Comparison of ENCODE assay signal across 19 cellular contexts in the genomic region with DNA sequence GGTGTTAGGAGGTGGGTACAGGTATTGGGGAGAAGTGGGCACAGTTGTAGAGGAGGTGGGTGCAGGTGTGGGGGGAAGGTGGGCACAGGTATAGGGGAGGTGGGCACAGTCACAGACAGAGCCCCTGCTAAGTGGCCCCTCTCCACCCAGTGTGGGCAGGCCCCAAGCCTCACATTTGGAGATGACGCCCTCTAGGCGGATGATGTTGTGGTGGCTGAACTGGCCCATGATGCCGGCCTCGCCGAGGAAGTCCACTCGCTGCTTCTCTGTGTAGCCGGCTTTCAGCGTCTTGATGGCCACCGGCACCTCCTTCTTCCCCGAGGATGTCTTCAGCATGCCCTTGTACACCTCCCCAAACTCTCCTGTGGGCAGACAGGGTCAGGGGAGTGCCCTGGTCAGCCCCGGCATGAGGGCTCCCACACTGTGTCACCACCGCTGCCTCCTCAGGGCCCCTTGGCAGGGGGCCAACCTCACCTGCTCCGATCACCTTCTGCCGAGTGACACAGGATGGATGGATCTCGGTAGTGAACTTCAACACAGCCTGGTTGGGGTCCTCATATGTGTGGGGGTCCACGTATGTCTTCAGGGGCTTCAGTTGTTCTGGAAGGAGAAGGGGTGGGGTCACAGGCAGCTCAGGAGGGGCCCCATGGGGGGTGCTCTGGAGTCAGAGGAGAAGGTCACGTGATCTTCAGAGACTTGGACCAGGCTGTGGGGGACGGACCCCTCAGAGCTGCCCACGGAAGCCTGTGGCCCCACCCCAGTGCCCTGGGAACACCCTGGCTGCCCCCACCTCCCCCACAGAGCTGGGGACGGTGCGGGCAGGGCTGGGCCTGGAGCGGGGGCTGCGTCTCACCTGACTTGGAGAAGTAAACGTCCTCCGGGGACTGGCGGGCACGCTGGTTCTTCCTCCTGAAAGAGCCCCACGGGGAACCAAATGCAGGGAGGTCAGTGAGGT. TPM values are rescaled to one million over a fixed set of nuclear protein-coding genes. Genes with fewer than 3 reads are reported as not detected.
"Had no signal": no experiment of that assay in that cellular context is flagged by ENCODE, and none has a peak within 500 bp of the region (broad histone marks: within the 10 kb centered on the region; RNA-seq: fewer than 3 reads in every experiment).

No MANE protein-coding gene starts in this region.

- ATAC-seq: activated naive CD4-positive, alpha-beta T cell treated with anti-CD3 and anti-CD28 coated beads, Interleukin-2, amount 50 U/mL, for 72 hours; activated T-cell treated with anti-CD3 and anti-CD28 coated beads, Interleukin-2, amount 50 U/mL, for 72 hours; left ventricle myocardium superior; naive thymus-derived CD8-positive, alpha-beta T cell; stimulated activated naive B cell treated with anti-CD40 and anti-IgM and Interleukin-4, amounts not matched to agents 10 μg/mL and 1 μg/mL and 100 μg/mL, for 72 hours had no signal

- H3K27me3 Mint-ChIP-seq: naive thymus-derived CD8-positive, alpha-beta T cell had no signal

- H3K36me3 Mint-ChIP-seq: activated naive CD4-positive, alpha-beta T cell treated with anti-CD3 and anti-CD28 coated beads, Interleukin-2, amount 50 U/mL, for 72 hours; naive thymus-derived CD8-positive, alpha-beta T cell; stimulated activated naive B cell treated with anti-CD40 and anti-IgM and Interleukin-4, amounts not matched to agents 10 μg/mL and 1 μg/mL and 100 μg/mL, for 72 hours had no signal

- H3K4me3 ChIP-seq: adrenal gland, esophagus muscularis mucosa, heart right ventricle, sigmoid colon, tibial artery had no signal

- H3K9me3 ChIP-seq: adrenal gland, esophagus muscularis mucosa, heart right ventricle, sigmoid colon, tibial artery had no signal

- H3K4me3 Mint-ChIP-seq: activated T-cell treated with anti-CD3 and anti-CD28 coated beads, Interleukin-2, amount 50 U/mL, for 72 hours; naive thymus-derived CD8-positive, alpha-beta T cell; stimulated activated naive B cell treated with anti-CD40 and anti-IgM and Interleukin-4, amounts not matched to agents 10 μg/mL and 1 μg/mL and 100 μg/mL, for 72 hours; T-helper 1 cell treated with Interleukin-12 subunit alpha and Interleukin-12 subunit beta and Interleukin-4 antibody, amounts not matched to agents 30 μg/mL and 1 μg/mL, for 36 hours had no signal

- H3K9me3 Mint-ChIP-seq: activated naive CD4-positive, alpha-beta T cell treated with anti-CD3 and anti-CD28 coated beads, Interleukin-2, amount 50 U/mL, for 72 hours; activated T-cell treated with anti-CD3 and anti-CD28 coated beads, Interleukin-2, amount 50 U/mL, for 72 hours; naive thymus-derived CD8-positive, alpha-beta T cell; stimulated activated naive B cell treated with anti-CD40 and anti-IgM and Interleukin-4, amounts not matched to agents 10 μg/mL and 1 μg/mL and 100 μg/mL, for 72 hours; T-helper 1 cell treated with Interleukin-12 subunit alpha and Interleukin-12 subunit beta and Interleukin-4 antibody, amounts not matched to agents 30 μg/mL and 1 μg/mL, for 36 hours had no signal

- H3K4me1 ChIP-seq: sigmoid colon had no signal

- H3K27me3 ChIP-seq: adrenal gland, esophagus muscularis mucosa, heart right ventricle, sigmoid colon, tibial artery had no signal

- DNase-seq: activated CD4-positive, alpha-beta T cell treated with anti-CD3 and anti-CD28 coated beads for 1 hour; activated gamma-delta T cell; activated T-cell treated with anti-CD3 and anti-CD28 coated beads, Interleukin-2, amount 50 U/mL, for 72 hours; cerebellar nuclear complex; cortex of kidney; effector CD4-positive, alpha-beta T cell; heart right ventricle; left ventricle myocardium superior; naive thymus-derived CD8-positive, alpha-beta T cell; sigmoid colon; stimulated activated CD4-positive, alpha-beta T cell treated with anti-CD3 and anti-CD28 coated beads, Interleukin-4, amount 100 ng/mL, for 24 hours; stimulated activated naive B cell treated with anti-CD40 and anti-IgM and Interleukin-4, amounts not matched to agents 10 μg/mL and 1 μg/mL and 100 μg/mL, for 72 hours; tibial artery had no signal

- H3K4me1 Mint-ChIP-seq: naive thymus-derived CD8-positive, alpha-beta T cell; stimulated activated naive B cell treated with anti-CD40 and anti-IgM and Interleukin-4, amounts not matched to agents 10 μg/mL and 1 μg/mL and 100 μg/mL, for 72 hours had no signal

- H3K27ac ChIP-seq: esophagus muscularis mucosa, sigmoid colon, tibial artery, VCaP had no signal

- H3K27ac Mint-ChIP-seq: activated naive CD4-positive, alpha-beta T cell treated with anti-CD3 and anti-CD28 coated beads, Interleukin-2, amount 50 U/mL, for 72 hours; activated T-cell treated with anti-CD3 and anti-CD28 coated beads, Interleukin-2, amount 50 U/mL, for 72 hours; T-helper 1 cell treated with Interleukin-12 subunit alpha and Interleukin-12 subunit beta and Interleukin-4 antibody, amounts not matched to agents 30 μg/mL and 1 μg/mL, for 36 hours had no signal

RNA-seq across cellular contexts. Expression of gene EPHA2, which starts 22.6 kb away (rescaled TPM):
- total RNA-seq: activated CD8-positive, alpha-beta memory T cell treated with anti-CD3 and anti-CD28 coated beads for 36 hours; naive thymus-derived CD8-positive, alpha-beta T cell had no signal
- polyA plus RNA-seq: naive thymus-derived CD8-positive, alpha-beta T cell had no signal

RNA-seq across cellular contexts. Expression of gene FAM131C, which starts 59.8 kb away (rescaled TPM):
- total RNA-seq: naive thymus-derived CD8-positive, alpha-beta T cell had no signal
- polyA plus RNA-seq: naive thymus-derived CD8-positive, alpha-beta T cell had no signal
